In the genomic region with DNA sequence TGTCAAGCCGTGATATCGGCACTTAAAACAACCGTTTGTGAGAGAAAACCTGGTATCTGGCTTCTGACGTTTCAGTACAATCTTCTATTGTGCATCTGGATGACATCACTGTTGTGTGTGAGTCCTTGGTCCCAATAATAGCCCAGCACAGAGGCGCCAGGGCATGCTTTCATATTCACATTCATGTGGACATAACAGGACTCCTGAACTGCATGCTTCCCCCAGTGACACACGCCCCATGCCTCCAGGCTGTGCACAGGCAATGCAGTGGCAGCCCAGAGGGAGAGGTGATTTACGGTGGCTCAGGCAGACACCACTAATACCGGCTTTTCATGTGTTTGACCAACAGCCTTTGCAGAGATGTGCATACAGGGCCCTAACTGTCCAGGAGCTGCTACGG, we compare ENCODE assay signal across 12 cellular contexts.
A peak's percentile ranks its signal among the peaks of the same experiment; 100 is the strongest.
DNase-seq lines count a peak whose midpoint lies in the region; ATAC-seq lines count a peak whose summit lies in the region.
"Had no signal": no experiment of that assay in that cellular context is flagged by ENCODE, and none has a peak within 500 bp of the region (broad histone marks: within the 10 kb centered on the region; RNA-seq: fewer than 3 reads in every experiment).

No MANE protein-coding gene starts in this region.

- DNase-seq in NCI-H82 (lab: John Stamatoyannopoulos, UW) (peak; percentile 86), NCI-H82 treated with DMSO at 0.1 percent for 48 hours (lab: John Stamatoyannopoulos, UW; ENCODE audit: unreplicated experiment) (no peak), MV-4-11 (lab: John Stamatoyannopoulos, UW) (peak; percentile 47), foreskin melanocyte (peak; percentile 12), superior temporal gyrus (ENCODE audit: extremely low spot score) (peak; percentile 38), NCI-H510A (lab: John Stamatoyannopoulos, UW) (no peak)
- DNase-seq: cortex of kidney, gastrocnemius medialis, left cardiac atrium, NCI-H446 had no signal

- ATAC-seq in HG02938 (IDR thresholded peaks at IDR 0.05; ENCODE audit: unreplicated experiment) (no peak), HG03469 (IDR thresholded peaks at IDR 0.05; ENCODE audit: unreplicated experiment) (no peak)
- ATAC-seq: gastrocnemius medialis, left cardiac atrium had no signal

Comparison
In these comparisons a context has a peak if more than half of its experiments do, and no peak if none do; other contexts are left out.
1. DNase-seq: peak in NCI-H82 (single experiment), MV-4-11 (single experiment), foreskin melanocyte (single experiment) and superior temporal gyrus (single experiment); none in NCI-H82 treated with DMSO at 0.1 percent for 48 hours (single experiment) and NCI-H510A (single experiment).